Comparison of ENCODE assay signal across 13 cellular contexts in genomic region chr14:68948686-68949085, GRCh38. TPM values are rescaled to one million over a fixed set of nuclear protein-coding genes. Genes with fewer than 3 reads are reported as not detected.
DNase-seq lines count a peak whose midpoint lies in the region; ATAC-seq and TF ChIP-seq lines count a peak whose summit lies in the region.
"Had no signal": no experiment of that assay in that cellular context is flagged by ENCODE, and none has a peak within 500 bp of the region (broad histone marks: within the 10 kb centered on the region; RNA-seq: fewer than 3 reads in every experiment).

No MANE protein-coding gene starts in this region.

- H3K4me1 ChIP-seq in heart left ventricle (peaks cover 41 to 100% (median 94%) of the 10 kb centered on the region in 12 donors), gastrocnemius medialis (peaks cover 56 to 63% of the 10 kb centered on the region in 2 donors)

- no TSS peak for BruUV-seq in Calu3 (replicated peaks; lab: Mats Ljungman, UMichigan)

- H3K4me3 Mint-ChIP-seq in Calu3 (ENCODE audit: low read depth, unreplicated experiment): no peak overlapping the region
- H3K4me3 Mint-ChIP-seq in WTC11: no peak overlapping the region
- H3K4me3 Mint-ChIP-seq: activated T-helper 17 cell treated with anti-CD3 and anti-CD28 coated beads, Interleukin-2, amount 50 U/mL, for 72 hours; T-helper 1 cell treated with Interleukin-12 subunit alpha and Interleukin-12 subunit beta and Interleukin-4 antibody, amounts not matched to agents 30 μg/mL and 1 μg/mL, for 36 hours had no signal

- H3K27ac Mint-ChIP-seq in Calu3 (ENCODE audit: unreplicated experiment) (peak overlapping the region; percentile 61), WTC11 (peak overlapping the region; percentile 70; the same call in 1 of the 2 replicates)
- H3K27ac Mint-ChIP-seq: T-helper 1 cell treated with Interleukin-12 subunit alpha and Interleukin-12 subunit beta and Interleukin-4 antibody, amounts not matched to agents 30 μg/mL and 1 μg/mL, for 36 hours had no signal

- CTCF ChIA-PET in Calu3 (lab: Charles Lee) (interaction anchor here (0.7 to 1.8 kb wide), 2 partner anchors 10 to 145 kb away, joined by 3 to 8 read pairs; no protein-coding TSS in a partner anchor), WTC11 (lab: Charles Lee) (interaction anchor here (0.6 to 1.7 kb wide), 6 partner anchors 9 to 181 kb away, joined by 3 to 5 read pairs (median 3); no protein-coding TSS in a partner anchor)

- peak overlapping the region; percentile 58 to 98 (median 77) for H3K27ac ChIP-seq in heart left ventricle
- H3K27ac ChIP-seq in gastrocnemius medialis: peak overlapping the region; percentile 52 to 75 (median 68)

- TF ChIP-seq POLR2A in heart left ventricle (IDR thresholded peaks at IDR 0.05): no peak
- TF ChIP-seq POLR2A in gastrocnemius medialis (IDR thresholded peaks at IDR 0.05): no peak

- no peaks in the 10 kb centered on the region for H3K27me3 Mint-ChIP-seq in Calu3 (ENCODE audit: unreplicated experiment)
- no peaks in the 10 kb centered on the region for H3K27me3 Mint-ChIP-seq in WTC11 (ENCODE audit: low read depth)
- H3K27me3 Mint-ChIP-seq: activated T-helper 17 cell treated with anti-CD3 and anti-CD28 coated beads, Interleukin-2, amount 50 U/mL, for 72 hours had no signal

- in situ Hi-C loops in gastrocnemius medialis (cut with MboI; ENCODE audit: low sequenced_read_pairs in 4 of 4): no loop called here

- TF ChIP-seq CTCF in Calu3 (IDR thresholded peaks at IDR 0.05; ENCODE audit: unreplicated experiment) (no peak), WTC11 (IDR thresholded peaks at IDR 0.05) (no peak), heart left ventricle (IDR thresholded peaks at IDR 0.05) (no peak), gastrocnemius medialis (IDR thresholded peaks at IDR 0.05 in 4 of 5, conservative IDR thresholded peaks at IDR 0.05 in 1 of 5) (no peak)

- WGBS in heart left ventricle, 4 donors: 27 to 38% (median 31%) methylated on average over 5 of the region's 5 CpGs

- H3K36me3 Mint-ChIP-seq in Calu3 (ENCODE audit: insufficient read depth, unreplicated experiment) (peaks cover 36% of the 10 kb centered on the region), WTC11 (no peaks in the 10 kb centered on the region; the same call in 1 of the 2 replicates)

- ATAC-seq in WTC11 (no peak), heart left ventricle (peak in 1 of 4 donors; percentile 9), gastrocnemius medialis (no peak), HG03095 (IDR thresholded peaks at IDR 0.05; ENCODE audit: unreplicated experiment) (no peak)
- ATAC-seq: activated T-helper 17 cell treated with anti-CD3 and anti-CD28 coated beads, Interleukin-2, amount 50 U/mL, for 72 hours had no signal

- H3K4me1 Mint-ChIP-seq in Calu3 (ENCODE audit: low read depth, unreplicated experiment): peaks cover 79% of the 10 kb centered on the region
- H3K4me1 Mint-ChIP-seq in WTC11: peaks cover 75% of the 10 kb centered on the region

- DNase-seq in Calu3 (no peak), WTC11 (ENCODE audit: low spot score) (no peak), heart left ventricle (peak in 2 of 5 donors; percentile 30 to 46), gastrocnemius medialis (no peak), NCI-H146 treated with DMSO at 0.1 percent for 48 hours (lab: John Stamatoyannopoulos, UW; ENCODE audit: unreplicated experiment) (no peak), GM19240 (ENCODE audit: insufficient read length, low spot score) (no peak), NCI-H524 (lab: John Stamatoyannopoulos, UW) (no peak)
- DNase-seq: erythroblast; NCI-H226; stimulated activated CD4-positive, alpha-beta T cell treated with anti-CD3 and anti-CD28 coated beads, Interleukin-2, amount 100 ng/mL, for 24 hours had no signal

- H3K9me3 ChIP-seq in heart left ventricle (no peaks in the 10 kb centered on the region), gastrocnemius medialis (no peaks in the 10 kb centered on the region)

- H3K9me3 Mint-ChIP-seq in Calu3 (ENCODE audit: low read depth, unreplicated experiment) (no peaks in the 10 kb centered on the region), WTC11 (no peaks in the 10 kb centered on the region)
- H3K9me3 Mint-ChIP-seq: activated T-helper 17 cell treated with anti-CD3 and anti-CD28 coated beads, Interleukin-2, amount 50 U/mL, for 72 hours; T-helper 1 cell treated with Interleukin-12 subunit alpha and Interleukin-12 subunit beta and Interleukin-4 antibody, amounts not matched to agents 30 μg/mL and 1 μg/mL, for 36 hours had no signal

- no peaks in the 10 kb centered on the region for H3K27me3 ChIP-seq in heart left ventricle
- no peaks in the 10 kb centered on the region for H3K27me3 ChIP-seq in gastrocnemius medialis

- POLR2A ChIA-PET in WTC11 (lab: Charles Lee): interaction anchor here (0.9 to 1.4 kb wide), 4 partner anchors 8 to 80 kb away, joined by 3 read pairs; no protein-coding TSS in a partner anchor

- H3K4me3 ChIP-seq in heart left ventricle: no peak overlapping the region
- no peak overlapping the region for H3K4me3 ChIP-seq in gastrocnemius medialis

- intact Hi-C loops in Calu3 (cut with micrococcal nuclease; ENCODE audit: unreplicated experiment) (no loop called here), heart left ventricle (cut with DNase I) (no loop called here), gastrocnemius medialis (cut with DNase I; ENCODE audit: low total_unique reads) (no loop called here)

- H3K36me3 ChIP-seq in heart left ventricle (no peaks in the 10 kb centered on the region), gastrocnemius medialis (no peaks in the 10 kb centered on the region)

TF ChIP-seq in WTC11, 78 proteins besides CTCF, POLR2A, EP300 and RAD21:
- TF ChIP-seq ZSCAN18 (CRISPR knock-in tag; IDR thresholded peaks at IDR 0.05) (no peak), GRHL2 (CRISPR knock-in tag; IDR thresholded peaks at IDR 0.05; ENCODE audit: insufficient replicate concordance, severe bottlenecking) (no peak), JUN (CRISPR knock-in tag; IDR thresholded peaks at IDR 0.05) (no peak), ETV6 (CRISPR knock-in tag; IDR thresholded peaks at IDR 0.05) (no peak), ELF4 (CRISPR knock-in tag; IDR thresholded peaks at IDR 0.05; ENCODE audit: low read depth) (no peak), ZNF138 (CRISPR knock-in tag; conservative IDR thresholded peaks at IDR 0.05) (no peak), MAX (CRISPR knock-in tag; IDR thresholded peaks at IDR 0.05) (no peak), ATF1 (CRISPR knock-in tag; IDR thresholded peaks at IDR 0.05) (no peak), ZNF232 (CRISPR knock-in tag; IDR thresholded peaks at IDR 0.05) (no peak), E2F4 (CRISPR knock-in tag; IDR thresholded peaks at IDR 0.05; ENCODE audit: borderline replicate concordance, low read depth) (no peak)
- TF ChIP-seq, protein P1, sequence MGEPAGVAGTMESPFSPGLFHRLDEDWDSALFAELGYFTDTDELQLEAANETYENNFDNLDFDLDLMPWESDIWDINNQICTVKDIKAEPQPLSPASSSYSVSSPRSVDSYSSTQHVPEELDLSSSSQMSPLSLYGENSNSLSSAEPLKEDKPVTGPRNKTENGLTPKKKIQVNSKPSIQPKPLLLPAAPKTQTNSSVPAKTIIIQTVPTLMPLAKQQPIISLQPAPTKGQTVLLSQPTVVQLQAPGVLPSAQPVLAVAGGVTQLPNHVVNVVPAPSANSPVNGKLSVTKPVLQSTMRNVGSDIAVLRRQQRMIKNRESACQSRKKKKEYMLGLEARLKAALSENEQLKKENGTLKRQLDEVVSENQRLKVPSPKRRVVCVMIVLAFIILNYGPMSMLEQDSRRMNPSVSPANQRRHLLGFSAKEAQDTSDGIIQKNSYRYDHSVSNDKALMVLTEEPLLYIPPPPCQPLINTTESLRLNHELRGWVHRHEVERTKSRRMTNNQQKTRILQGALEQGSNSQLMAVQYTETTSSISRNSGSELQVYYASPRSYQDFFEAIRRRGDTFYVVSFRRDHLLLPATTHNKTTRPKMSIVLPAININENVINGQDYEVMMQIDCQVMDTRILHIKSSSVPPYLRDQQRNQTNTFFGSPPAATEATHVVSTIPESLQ (CRISPR knock-in tag; IDR thresholded peaks at IDR 0.05): no peak
- TF ChIP-seq, protein P2, sequence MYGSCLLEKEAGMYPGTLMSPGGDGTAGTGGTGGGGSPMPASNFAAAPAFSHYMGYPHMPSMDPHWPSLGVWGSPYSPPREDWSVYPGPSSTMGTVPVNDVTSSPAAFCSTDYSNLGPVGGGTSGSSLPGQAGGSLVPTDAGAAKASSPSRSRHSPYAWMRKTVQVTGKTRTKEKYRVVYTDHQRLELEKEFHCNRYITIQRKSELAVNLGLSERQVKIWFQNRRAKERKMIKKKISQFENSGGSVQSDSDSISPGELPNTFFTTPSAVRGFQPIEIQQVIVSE (CRISPR knock-in tag; IDR thresholded peaks at IDR 0.05; ENCODE audit: borderline replicate concordance): no peak

RNA-seq across cellular contexts. Expression of gene ACTN1, which starts 30.4 kb away (rescaled TPM):
- total RNA-seq in Calu3 (2022): 246 and 326 TPM in 2 replicates
- 196 to 198 TPM (median 197 TPM) in 3 replicates for total RNA-seq in WTC11 (2021)
- 100 to 1,000 TPM in 6 of 9 donors, 10 to 100 TPM in 3; 63.6 to 252 (median 110) TPM for total RNA-seq in heart left ventricle
- polyA plus RNA-seq in heart left ventricle: 10 to 100 TPM; 48.4 to 88.2 TPM
- 10 to 100 TPM; 10.0 to 17.3 (median 14.1) TPM for total RNA-seq in gastrocnemius medialis
